In genomic region chr6:166637001-166637400, GRCh38 we compare ENCODE assay signal across 20 cellular contexts. TPM values are rescaled to one million over a fixed set of nuclear protein-coding genes. Genes with fewer than 3 reads are reported as not detected.
A peak's percentile ranks its signal among the peaks of the same experiment; 100 is the strongest.
DNase-seq lines count a peak whose midpoint lies in the region; ATAC-seq, FAIRE-seq and TF ChIP-seq lines count a peak whose summit lies in the region.
"Had no signal": no experiment of that assay in that cellular context is flagged by ENCODE, and none has a peak within 500 bp of the region (broad histone marks: within the 10 kb centered on the region; RNA-seq: fewer than 3 reads in every experiment).

No MANE protein-coding gene starts in this region.

- FAIRE-seq in H1 (lab: Jason Lieb, UNC) (no peak), GM19239 (lab: Jason Lieb, UNC) (no peak)
- FAIRE-seq: D721Med had no signal

- intact Hi-C loops in heart left ventricle (cut with DNase I) (loop anchor here in 1 of 10 donors (5.0 kb wide), 1 partner anchor 55 kb away; no protein-coding TSS in a partner anchor), left cardiac atrium (cut with DNase I) (no loop called here), lower lobe of right lung (cut with DNase I) (no loop called here)

- H3K14ac ChIP-seq in H1 (ENCODE audit: insufficient read length) = no peak overlapping the region

- H4K5ac ChIP-seq in H1 (ENCODE audit: insufficient read length, low read depth, low read length) = no peak overlapping the region

- H3K4me3 ChIP-seq in heart left ventricle (no peak overlapping the region), H1 (ENCODE audit: extremely low read depth in 1 of 4, insufficient read depth in 2 of 4, low read depth in 3 of 4, low read length in 4 of 4) (no peak overlapping the region), lower lobe of right lung (no peak overlapping the region), subcutaneous abdominal adipose tissue (ENCODE audit: low read depth in 1 of 5, low read length in 5 of 5) (no peak overlapping the region)
- H3K4me3 ChIP-seq: PC-9 had no signal

- H3K18ac ChIP-seq in H1 (ENCODE audit: extremely low read depth, low read length) = peak overlapping the region; percentile 22; the same call in 1 of the 2 replicates

- H3K79me2 ChIP-seq in H1 (ENCODE audit: control insufficient read depth in 1 of 2, insufficient read depth in 2 of 2, low read length in 2 of 2) = no peaks in the 10 kb centered on the region

- H3K56ac ChIP-seq in H1 (replicated peaks; ENCODE audit: insufficient read length, low read depth, low read length) = no peak overlapping the region

- H4K91ac ChIP-seq in H1 (replicated peaks; ENCODE audit: insufficient read length, low read length) = no peak overlapping the region

- H3K27ac ChIP-seq in heart left ventricle (peak overlapping the region; percentile 27 to 84 (median 67)), H1 (ENCODE audit: low read depth, low read length) (no peak overlapping the region), lower lobe of right lung (peak overlapping the region; percentile 71), subcutaneous abdominal adipose tissue (ENCODE audit: low read depth, low read length) (peak overlapping the region; percentile 6)
- H3K27ac ChIP-seq: PC-9 had no signal

- peak in 1 of 5 donors; percentile 18 for DNase-seq in heart left ventricle
- DNase-seq in left cardiac atrium = no peak
- no peak for DNase-seq in H1 (ENCODE audit: low read depth in 1 of 2, low spot score in 2 of 2)
- no peak for DNase-seq in lower lobe of right lung
- DNase-seq in GM19239 (ENCODE audit: insufficient read length, low spot score) = no peak
- DNase-seq in T1000 (lab: John Stamatoyannopoulos, UW) = no peak
- DNase-seq: 8988T; BE2C; CD8-positive, alpha-beta memory T cell; DMS79; KBM-7; NCI-H1436 treated with DMSO at 0.1 percent for 48 hours; NCI-H2029 treated with DMSO at 0.1 percent for 48 hours; NCI-H510A; NCI-H82; PC-9 had no signal

- H3K4ac ChIP-seq in H1 (replicated peaks; ENCODE audit: insufficient read length, low read depth, low read length) = no peak overlapping the region

- H3K9me3 ChIP-seq in heart left ventricle (no peaks in the 10 kb centered on the region), H1 (ENCODE audit: insufficient read depth in 2 of 2, low read depth in 1 of 2, low read length in 1 of 2) (no peaks in the 10 kb centered on the region), lower lobe of right lung (no peaks in the 10 kb centered on the region), subcutaneous abdominal adipose tissue (ENCODE audit: control insufficient read depth in 5 of 5, low read length in 5 of 5) (no peaks in the 10 kb centered on the region)
- H3K9me3 ChIP-seq: BE2C had no signal

- no peak overlapping the region for H3K23ac ChIP-seq in H1 (ENCODE audit: insufficient read length)

- TF ChIP-seq CTCF in heart left ventricle (IDR thresholded peaks at IDR 0.05) (no peak), H1 (IDR thresholded peaks at IDR 0.05; ENCODE audit: control extremely low read depth in 1 of 3, insufficient read depth in 1 of 3, low read depth in 1 of 3, low read length in 3 of 3) (no peak), lower lobe of right lung (IDR thresholded peaks at IDR 0.05) (no peak)

- TF ChIP-seq RAD21 in H1 (IDR thresholded peaks at IDR 0.05 in 1 of 2, conservative IDR thresholded peaks at IDR 0.05 in 1 of 2; ENCODE audit: low read depth in 2 of 2, low read length in 2 of 2) = no peak

- H3K9ac ChIP-seq in H1 (replicated peaks in 1 of 4; ENCODE audit: extremely low read depth in 1 of 4, low read depth in 3 of 4, low read length in 3 of 4) = no peak overlapping the region
- H3K9ac ChIP-seq in subcutaneous abdominal adipose tissue (ENCODE audit: low read length in 5 of 5) = no peak overlapping the region

- H2BK12ac ChIP-seq in H1 (ENCODE audit: low read depth, low read length) = 0 out of 2 replicates have a peak overlapping the region, but pooled peaks have one; percentile 9

- TF ChIP-seq EP300 in H1 (IDR thresholded peaks at IDR 0.05; ENCODE audit: borderline replicate concordance in 1 of 2, low read depth in 2 of 2, low read length in 2 of 2) = no peak

- no peak overlapping the region for H3K4me2 ChIP-seq in H1 (ENCODE audit: insufficient read depth in 1 of 2, low read depth in 2 of 2, low read length in 2 of 2)
- H3K4me2 ChIP-seq: PC-9 had no signal

- CTCF ChIA-PET in H1 (lab: Charles Lee; ENCODE audit: partially characterized antibody) = interaction anchor here (1.7 kb wide), 1 partner anchor 138 kb away, joined by 5 read pairs; no protein-coding TSS in a partner anchor

- TF ChIP-seq POLR2A in heart left ventricle (IDR thresholded peaks at IDR 0.05) (no peak), H1 (IDR thresholded peaks at IDR 0.05; ENCODE audit: control extremely low read depth in 1 of 2, low read depth in 2 of 2, low read length in 2 of 2) (no peak)

- H2BK20ac ChIP-seq in H1 (ENCODE audit: low read length) = no peak overlapping the region

- H4K8ac ChIP-seq in H1 (ENCODE audit: extremely low read depth, insufficient read depth, low read length) = no peak overlapping the region

- H4K20me1 ChIP-seq in H1 (replicated peaks in 1 of 2; ENCODE audit: control insufficient read depth in 1 of 2, insufficient read depth in 2 of 2, low read length in 2 of 2) = no peaks in the 10 kb centered on the region

- H3K4me1 ChIP-seq in heart left ventricle (peaks cover 3 to 63% (median 47%) of the 10 kb centered on the region in 12 donors), H1 (replicated peaks in 1 of 4; ENCODE audit: control insufficient read depth in 3 of 4, insufficient read depth in 4 of 4, low read length in 3 of 4) (peaks cover 2 to 11% (median 6%) of the 10 kb centered on the region in 4 experiments; a peak in 5 of 7 replicates), lower lobe of right lung (peaks cover 40% of the 10 kb centered on the region), subcutaneous abdominal adipose tissue (ENCODE audit: control insufficient read depth in 5 of 5, insufficient read depth in 5 of 5, low read length in 5 of 5) (peaks cover 2 to 44% (median 14%) of the 10 kb centered on the region in 5 donors)

- ATAC-seq in heart left ventricle = peak in 1 of 4 donors; percentile 28
- ATAC-seq in left cardiac atrium = no peak
- no peak for ATAC-seq in lower lobe of right lung
- no peak for ATAC-seq in HG03139 (IDR thresholded peaks at IDR 0.05; ENCODE audit: unreplicated experiment)
- ATAC-seq: HCT116 had no signal

- H3K27me3 ChIP-seq in heart left ventricle (no peaks in the 10 kb centered on the region), H1 (replicated peaks in 1 of 4; ENCODE audit: control insufficient read depth in 3 of 4, extremely low read depth in 1 of 4, insufficient read depth in 3 of 4, low read length in 3 of 4) (no peaks in the 10 kb centered on the region; a peak in 1 of 7 replicates), lower lobe of right lung (ENCODE audit: low read depth) (no peaks in the 10 kb centered on the region), subcutaneous abdominal adipose tissue (ENCODE audit: control insufficient read depth in 5 of 5, insufficient read depth in 4 of 5, low read length in 5 of 5) (peaks cover 0 to 17% (median 12%) of the 10 kb centered on the region in 5 donors)
- H3K27me3 ChIP-seq: BE2C had no signal

- no peak overlapping the region for H2AFZ ChIP-seq in H1 (ENCODE audit: low read length)
- H2AFZ ChIP-seq: PC-9 had no signal

- no peak overlapping the region for H2BK15ac ChIP-seq in H1 (ENCODE audit: low read length)

- 0 out of 2 replicates have a peak overlapping the region, but pooled peaks have one; percentile 27 for H2AK5ac ChIP-seq in H1 (ENCODE audit: low read depth, low read length)

- no peak overlapping the region for H2BK5ac ChIP-seq in H1 (ENCODE audit: low read depth, low read length)

- no peaks in the 10 kb centered on the region for H3K23me2 ChIP-seq in H1 (ENCODE audit: low read depth, low read length)

- POLR2A ChIA-PET in H1 (lab: Charles Lee; ENCODE audit: partially characterized antibody) = interaction anchor here (2.1 kb wide), 1 partner anchor 10 kb away, joined by 9 read pairs; the partner anchor contains the start of gene RPS6KA2

- WGBS in heart left ventricle, 4 donors = 64 to 86% (median 70%) methylated on average over 10 of the region's 10 CpGs
- WGBS in H1 (ENCODE audit: extremely low coverage in 1 of 2, insufficient coverage in 1 of 2, insufficient read length in 1 of 2, insufficient replicate concordance in 2 of 2, low coverage in 1 of 2, low lambda C conversion rate in 2 of 2, missing lambda C conversion rate in 1 of 2), 2 experiments = 88% methylated on average over 10 of the region's 10 CpGs; no CpG with 5 or more reads in 1 of the 2 experiments

- H3K79me1 ChIP-seq in H1 (ENCODE audit: low read depth, low read length) = no peaks in the 10 kb centered on the region

- H3K36me3 ChIP-seq in heart left ventricle (no peaks in the 10 kb centered on the region), H1 (ENCODE audit: control insufficient read depth in 2 of 4, insufficient read depth in 4 of 4, low read length in 3 of 4) (no peaks in the 10 kb centered on the region), lower lobe of right lung (no peaks in the 10 kb centered on the region), subcutaneous abdominal adipose tissue (ENCODE audit: control insufficient read depth in 5 of 5, insufficient read depth in 5 of 5, low read length in 5 of 5) (no peaks in the 10 kb centered on the region)
- H3K36me3 ChIP-seq: BE2C had no signal

- no peak overlapping the region for H2BK120ac ChIP-seq in H1 (replicated peaks; ENCODE audit: low read depth, low read length)

RNA-seq across cellular contexts. Expression of gene RPS6KA2, which starts 9.9 kb away (rescaled TPM):
- total RNA-seq in heart left ventricle = 100 to 1,000 TPM in 2 of 9 donors, 10 to 100 TPM in 7; 66.5 to 171 (median 91.6) TPM
- polyA plus RNA-seq in heart left ventricle = 100 to 1,000 TPM in 1 of 2 donors, 10 to 100 TPM in 1; 23.0 to 157 TPM
- 10 to 100 TPM; 59.6 to 95.7 TPM for total RNA-seq in left cardiac atrium
- 24.4 and 25.7 TPM in 2 replicates for total RNA-seq in H1 (2021; fragmentation: NEBNext Ultra II Directional; extraction: Animal tissue kit (Norgen Biotek cat#: 25700))
- 8.8 and 13.8 TPM in 2 replicates for polyA plus RNA-seq in H1 (2011; rRNA removed)
- 12.1 TPM for polyA plus RNA-seq in H1 (2011; cell fraction: cytosol; rRNA removed)
- 22.2 TPM for polyA plus RNA-seq in H1 (2011; cell fraction: nucleus; rRNA removed)
- 12.7 to 16.1 TPM (median 13.3 TPM) in 4 replicates for polyA plus RNA-seq in H1 (2012, experiment 1 of 2)
- polyA plus RNA-seq in H1 (2012, experiment 2 of 2) = 7.8 TPM
- 9.1 TPM for polyA plus RNA-seq in H1 (2013, experiment 1 of 2)
- 8.6 TPM for polyA plus RNA-seq in H1 (2013, experiment 2 of 2)
- 22.4 and 29.4 TPM in 2 replicates for polyA minus RNA-seq in H1 (2011; rRNA and poly(A)+ RNA removed)
- polyA minus RNA-seq in H1 (2011; cell fraction: cytosol; rRNA and poly(A)+ RNA removed) = 9.8 TPM
- polyA minus RNA-seq in H1 (2011; cell fraction: nucleus; rRNA and poly(A)+ RNA removed) = 37.0 TPM
- total RNA-seq in lower lobe of right lung = 102 TPM

RNA-seq across cellular contexts. Expression of gene RAMACL, which starts 50.5 kb away (rescaled TPM):
- total RNA-seq in heart left ventricle (1 to 10 TPM in 3 of 9 donors, under 1 TPM in 6; 0.27 to 2.0 (median 0.69) TPM), left cardiac atrium (1 to 10 TPM in 1 of 2 donors, under 1 TPM in 1; 0.71 to 1.6 TPM), lower lobe of right lung (6.6 TPM)
- polyA plus RNA-seq in heart left ventricle (under 1 TPM; 0.35 to 0.88 TPM), H1 (2011; rRNA removed) (0.23 TPM in 1 of 2 replicates, not detected in the other)
- total RNA-seq in H1 (2021; fragmentation: NEBNext Ultra II Directional; extraction: Animal tissue kit (Norgen Biotek cat#: 25700)) = 0.34 and 0.97 TPM in 2 replicates
- 0.12 TPM for polyA plus RNA-seq in H1 (2011; cell fraction: cytosol; rRNA removed)
- polyA plus RNA-seq in H1 (2011; cell fraction: nucleus; rRNA removed) = 0.30 TPM
- 0.51 to 0.72 TPM (median 0.62 TPM) in 4 replicates for polyA plus RNA-seq in H1 (2012, experiment 1 of 2)
- 0.14 TPM for polyA plus RNA-seq in H1 (2012, experiment 2 of 2)
- 0.16 TPM for polyA plus RNA-seq in H1 (2013, experiment 1 of 2)
- polyA plus RNA-seq in H1 (2013, experiment 2 of 2) = 0.18 TPM
- polyA minus RNA-seq in H1 (2011; rRNA and poly(A)+ RNA removed) = 2.4 and 2.5 TPM in 2 replicates
- not detected for polyA minus RNA-seq in H1 (2011; cell fraction: cytosol; rRNA and poly(A)+ RNA removed)
- polyA minus RNA-seq in H1 (2011; cell fraction: nucleus; rRNA and poly(A)+ RNA removed) = 7.8 TPM
